ENCODE assay signal across 1 cellular context in the genomic region with DNA sequence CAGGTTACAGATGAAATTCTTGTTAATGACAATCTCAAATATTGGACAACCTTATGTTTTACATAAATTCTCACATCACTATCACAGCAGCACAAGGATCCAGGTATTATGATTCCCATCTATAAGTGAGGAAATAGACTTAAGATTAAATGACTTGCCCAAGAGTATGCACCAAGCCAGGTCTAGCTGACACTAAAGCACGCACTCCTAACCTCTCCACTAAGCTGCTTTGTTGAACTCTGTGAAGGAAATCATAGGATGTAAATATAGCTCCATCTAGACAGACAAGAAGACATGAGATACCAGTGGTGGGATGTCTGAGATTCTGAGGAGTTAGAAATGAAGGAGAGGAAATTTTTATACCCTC.
TF ChIP-seq lines count a peak whose summit lies in the region.

No MANE protein-coding gene starts in this region.

TF ChIP-seq in GM12878, 131 proteins besides CTCF, POLR2A, EP300 and RAD21 (continued from another document):
- TF ChIP-seq, protein P1, sequence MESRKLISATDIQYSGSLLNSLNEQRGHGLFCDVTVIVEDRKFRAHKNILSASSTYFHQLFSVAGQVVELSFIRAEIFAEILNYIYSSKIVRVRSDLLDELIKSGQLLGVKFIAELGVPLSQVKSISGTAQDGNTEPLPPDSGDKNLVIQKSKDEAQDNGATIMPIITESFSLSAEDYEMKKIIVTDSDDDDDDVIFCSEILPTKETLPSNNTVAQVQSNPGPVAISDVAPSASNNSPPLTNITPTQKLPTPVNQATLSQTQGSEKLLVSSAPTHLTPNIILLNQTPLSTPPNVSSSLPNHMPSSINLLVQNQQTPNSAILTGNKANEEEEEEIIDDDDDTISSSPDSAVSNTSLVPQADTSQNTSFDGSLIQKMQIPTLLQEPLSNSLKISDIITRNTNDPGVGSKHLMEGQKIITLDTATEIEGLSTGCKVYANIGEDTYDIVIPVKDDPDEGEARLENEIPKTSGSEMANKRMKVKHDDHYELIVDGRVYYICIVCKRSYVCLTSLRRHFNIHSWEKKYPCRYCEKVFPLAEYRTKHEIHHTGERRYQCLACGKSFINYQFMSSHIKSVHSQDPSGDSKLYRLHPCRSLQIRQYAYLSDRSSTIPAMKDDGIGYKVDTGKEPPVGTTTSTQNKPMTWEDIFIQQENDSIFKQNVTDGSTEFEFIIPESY (IDR thresholded peaks at IDR 0.05), result no peak
- no peak for TF ChIP-seq NFYA (IDR thresholded peaks at IDR 0.05; ENCODE audit: borderline replicate concordance, low read depth, low read length)
